ENCODE assay signal across 7 cellular contexts in genomic region chr22:49959782-49960158, GRCh38. TPM values are rescaled to one million over a fixed set of nuclear protein-coding genes. Genes with fewer than 3 reads are reported as not detected.
DNase-seq lines count a peak whose midpoint lies in the region; ATAC-seq and TF ChIP-seq lines count a peak whose summit lies in the region.

No MANE protein-coding gene starts in this region.

- intact Hi-C loops in spleen (cut with DNase I; ENCODE audit: low total_unique reads), result no loop called here

- H3K27ac ChIP-seq in hepatocyte (peak overlapping the region; percentile 94), spleen (peak overlapping the region; percentile 73 to 99 (median 97))

- peaks cover 36% of the 10 kb centered on the region for H4K20me1 ChIP-seq in hepatocyte (ENCODE audit: insufficient read depth, poor library complexity, severe bottlenecking)

- peaks cover 17% of the 10 kb centered on the region for H3K36me3 Mint-ChIP-seq in activated naive CD4-positive, alpha-beta T cell treated with anti-CD3 and anti-CD28 coated beads, Interleukin-2, amount 50 U/mL, for 24 hours

- H3K4me1 Mint-ChIP-seq in activated naive CD4-positive, alpha-beta T cell treated with anti-CD3 and anti-CD28 coated beads, Interleukin-2, amount 50 U/mL, for 24 hours, result peaks cover 12% of the 10 kb centered on the region

- H3K4me2 ChIP-seq in hepatocyte, result peak overlapping the region; percentile 97

- no peaks in the 10 kb centered on the region for H3K27me3 ChIP-seq in hepatocyte
- no peaks in the 10 kb centered on the region for H3K27me3 ChIP-seq in spleen (replicated peaks in 1 of 7)

- no peaks in the 10 kb centered on the region for H3K36me3 ChIP-seq in hepatocyte (replicated peaks; ENCODE audit: insufficient read depth, low read depth)
- H3K36me3 ChIP-seq in spleen, result peaks cover 2 to 35% (median 30%) of the 10 kb centered on the region in 6 donors

- TF ChIP-seq CTCF in hepatocyte (IDR thresholded peaks at IDR 0.05; ENCODE audit: poor library complexity) (no peak), spleen (IDR thresholded peaks at IDR 0.05 in 8 of 11, conservative IDR thresholded peaks at IDR 0.05 in 3 of 11) (peak in 1 of 11 experiments; percentile 19)

- H2AFZ ChIP-seq in hepatocyte, result peak overlapping the region; percentile 22

- peaks cover 40% of the 10 kb centered on the region for H3K4me1 ChIP-seq in hepatocyte (ENCODE audit: insufficient read depth)
- peaks cover 27 to 71% (median 51%) of the 10 kb centered on the region in 6 donors for H3K4me1 ChIP-seq in spleen

- peak overlapping the region; percentile 84 for H3K27ac Mint-ChIP-seq in activated naive CD4-positive, alpha-beta T cell treated with anti-CD3 and anti-CD28 coated beads, Interleukin-2, amount 50 U/mL, for 24 hours

- no peak for TF ChIP-seq POLR2A in spleen (IDR thresholded peaks at IDR 0.05)

- peaks cover 35% of the 10 kb centered on the region for H3K79me2 ChIP-seq in hepatocyte

- H3K9me2 ChIP-seq in hepatocyte (replicated peaks; ENCODE audit: insufficient read depth), result no peaks in the 10 kb centered on the region

- no peaks in the 10 kb centered on the region for H3K9me3 Mint-ChIP-seq in activated naive CD4-positive, alpha-beta T cell treated with anti-CD3 and anti-CD28 coated beads, Interleukin-2, amount 50 U/mL, for 24 hours

- no peaks in the 10 kb centered on the region for H3K27me3 Mint-ChIP-seq in activated naive CD4-positive, alpha-beta T cell treated with anti-CD3 and anti-CD28 coated beads, Interleukin-2, amount 50 U/mL, for 24 hours

- peak overlapping the region; percentile 85 for H3K4me3 Mint-ChIP-seq in activated naive CD4-positive, alpha-beta T cell treated with anti-CD3 and anti-CD28 coated beads, Interleukin-2, amount 50 U/mL, for 24 hours

- peak; percentile 1 for ATAC-seq in GM19035 (IDR thresholded peaks at IDR 0.05; ENCODE audit: unreplicated experiment)
- peak; percentile 3 for ATAC-seq in HG03558 (IDR thresholded peaks at IDR 0.05; ENCODE audit: extremely low read depth, unreplicated experiment)
- ATAC-seq in HG03108 (IDR thresholded peaks at IDR 0.05; ENCODE audit: unreplicated experiment), result no peak

- H3K4me3 ChIP-seq in hepatocyte (peak overlapping the region; percentile 43), spleen (peak overlapping the region; percentile 12 to 99 (median 90))

- no peaks in the 10 kb centered on the region for H3K9me3 ChIP-seq in hepatocyte (ENCODE audit: low read depth)
- H3K9me3 ChIP-seq in spleen, result no peaks in the 10 kb centered on the region

- WGBS in hepatocyte (ENCODE audit: low lambda C conversion rate, missing lambda C conversion rate), result 22% methylated on average over 15 of the region's 21 CpGs
- WGBS in spleen, 5 donors, result 0 to 8% (median 6%) methylated on average over 2 to 21 of the region's 21 CpGs

- no peak for DNase-seq in hepatocyte (ENCODE audit: low spot score)
- DNase-seq in spleen, result no peak
- no peak for DNase-seq in NCI-H82 treated with DMSO at 0.1 percent for 48 hours (lab: John Stamatoyannopoulos, UW; ENCODE audit: unreplicated experiment)

RNA-seq across cellular contexts. Expression of gene PIM3, which starts 0.8 kb away (rescaled TPM):
- 71.8 and 81.1 TPM in 2 replicates for total RNA-seq in hepatocyte
- polyA plus RNA-seq in hepatocyte, result 131 and 138 TPM in 2 replicates
- 100 to 1,000 TPM in 5 of 7 donors, 10 to 100 TPM in 2; 72.1 to 134 (median 109) TPM for total RNA-seq in spleen
- polyA plus RNA-seq in spleen, result 10 to 100 TPM; 49.5 to 84.4 (median 52.0) TPM

RNA-seq across cellular contexts. Expression of gene CRELD2, which starts 41.3 kb away (rescaled TPM):
- 61.9 and 79.7 TPM in 2 replicates for total RNA-seq in hepatocyte
- polyA plus RNA-seq in hepatocyte, result 129 and 151 TPM in 2 replicates
- 10 to 100 TPM; 23.2 to 46.3 (median 38.1) TPM for total RNA-seq in spleen
- 10 to 100 TPM; 16.2 to 26.3 (median 18.3) TPM for polyA plus RNA-seq in spleen

RNA-seq across cellular contexts. Expression of gene ALG12, which starts 41.5 kb away (rescaled TPM):
- total RNA-seq in hepatocyte, result 22.4 and 30.8 TPM in 2 replicates
- polyA plus RNA-seq in hepatocyte, result 62.6 and 69.6 TPM in 2 replicates
- 10 to 100 TPM; 10.2 to 20.1 (median 13.3) TPM for total RNA-seq in spleen
- 1 to 10 TPM; 5.7 to 7.1 (median 5.9) TPM for polyA plus RNA-seq in spleen

RNA-seq across cellular contexts. Expression of gene IL17REL, which starts 52.8 kb away (rescaled TPM):
- not detected in 2 replicates for total RNA-seq in hepatocyte
- polyA plus RNA-seq in hepatocyte, result not detected in 2 replicates
- 1 to 10 TPM in 2 of 7 donors, under 1 TPM in 5; 0.23 to 1.9 (median 0.94) TPM for total RNA-seq in spleen
- 1 to 10 TPM in 1 of 3 donors, under 1 TPM in 2; 0.21 to 1.2 (median 0.33) TPM for polyA plus RNA-seq in spleen
